10 cellular contexts compared by ENCODE assay signal in the genomic region with DNA sequence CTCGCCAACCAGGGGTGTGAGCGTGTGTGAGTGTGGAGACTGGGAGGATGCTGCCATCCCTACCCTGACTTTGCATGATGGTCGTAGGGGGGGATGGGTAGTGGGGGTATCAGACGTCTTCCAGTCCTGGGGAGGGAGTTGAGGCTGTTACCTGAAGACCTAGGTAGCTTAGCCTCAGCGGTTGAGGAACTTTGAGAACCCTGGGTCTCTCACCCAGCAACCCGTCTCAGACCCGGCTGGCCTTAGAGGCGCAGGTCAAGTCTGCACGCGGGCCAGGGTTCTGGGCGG. TPM values are rescaled to one million over a fixed set of nuclear protein-coding genes. Genes with fewer than 3 reads are reported as not detected.
DNase-seq lines count a peak whose midpoint lies in the region; ATAC-seq and TF ChIP-seq lines count a peak whose summit lies in the region.
"Had no signal": no experiment of that assay in that cellular context is flagged by ENCODE, and none has a peak within 500 bp of the region (broad histone marks: within the 10 kb centered on the region; RNA-seq: fewer than 3 reads in every experiment).

No MANE protein-coding gene starts in this region.

- H3K27ac ChIP-seq in AG04450 (ENCODE audit: low read depth, low read length), result peak overlapping the region; percentile 52
- H3K27ac ChIP-seq in HEK293 (ENCODE audit: extremely low read depth, low read depth, low read length), result no peak overlapping the region
- H3K27ac ChIP-seq in coronary artery, result peak overlapping the region; percentile 97 to 99
- no peak overlapping the region for H3K27ac ChIP-seq in neuronal stem cell (replicated peaks; ENCODE audit: low read length)
- no peak overlapping the region for H3K27ac ChIP-seq in CD8-positive, alpha-beta T cell (ENCODE audit: low read depth, low read length)

- H3K9me3 ChIP-seq in AG04450 (ENCODE audit: control insufficient read depth, insufficient read depth, low read length) (no peaks in the 10 kb centered on the region; the same call in 1 of the 2 replicates), HEK293 (ENCODE audit: control insufficient read depth, insufficient read depth, low read depth, low read length) (no peaks in the 10 kb centered on the region), neuronal stem cell (replicated peaks in 1 of 2; ENCODE audit: control insufficient read depth in 2 of 2, insufficient read depth in 1 of 2, low read depth in 1 of 2, low read length in 2 of 2) (no peaks in the 10 kb centered on the region)
- no peaks in the 10 kb centered on the region for H3K9me3 ChIP-seq in CD8-positive, alpha-beta T cell (ENCODE audit: low read length)

- H3K4me3 Mint-ChIP-seq in CD8-positive, alpha-beta T cell, result no peak overlapping the region

- WGBS in neuronal stem cell (ENCODE audit: extremely low coverage in 2 of 2, insufficient read length in 2 of 2, insufficient replicate concordance in 1 of 2), 2 donors, result no CpG with 5 or more reads among the region's 11 CpGs

- H3K4me1 ChIP-seq in HEK293 (ENCODE audit: control insufficient read depth, insufficient read depth, low read length), result no peaks in the 10 kb centered on the region; the same call in 1 of the 2 replicates
- H3K4me1 ChIP-seq in neuronal stem cell (ENCODE audit: control insufficient read depth in 2 of 2, insufficient read depth in 1 of 2, low read depth in 1 of 2, low read length in 2 of 2), result peaks cover 21 to 36% of the 10 kb centered on the region in 2 donors
- H3K4me1 ChIP-seq in CD8-positive, alpha-beta T cell (ENCODE audit: insufficient read depth, low read length), result peaks cover 29% of the 10 kb centered on the region

- no peak overlapping the region for H2BK5ac ChIP-seq in neuronal stem cell (ENCODE audit: low read length)

- no peak overlapping the region for H2AFZ ChIP-seq in neuronal stem cell (ENCODE audit: low read length)

- H2BK15ac ChIP-seq in neuronal stem cell (ENCODE audit: low read length), result peak overlapping the region; percentile 70

- H3K9me3 Mint-ChIP-seq in CD8-positive, alpha-beta T cell, result no peaks in the 10 kb centered on the region

- peak overlapping the region; percentile 64 for H3K4me2 ChIP-seq in neuronal stem cell (ENCODE audit: insufficient read depth, low read length, poor library complexity, severe bottlenecking)

- peak overlapping the region; percentile 53 for H2BK12ac ChIP-seq in neuronal stem cell (ENCODE audit: low read length)

- H3K27me3 ChIP-seq in AG04450 (ENCODE audit: control insufficient read depth, insufficient read depth, low read length) (no peaks in the 10 kb centered on the region), neuronal stem cell (ENCODE audit: control insufficient read depth in 3 of 3, insufficient read depth in 3 of 3, low read depth in 1 of 3, low read length in 3 of 3) (peaks cover 0 to 20% (median 0%) of the 10 kb centered on the region in 3 experiments)
- H3K27me3 ChIP-seq in CD8-positive, alpha-beta T cell (ENCODE audit: insufficient read depth, low read length), result no peaks in the 10 kb centered on the region

- H3K4me3 ChIP-seq in AG04450 (ENCODE audit: low read depth, low read length) (peak overlapping the region; percentile 22; the same call in 1 of the 2 replicates), HEK293 (ENCODE audit: low read depth, low read length) (no peak overlapping the region), coronary artery (peak overlapping the region; percentile 55), neuronal stem cell (ENCODE audit: low read length in 2 of 2) (no peak overlapping the region)
- no peak overlapping the region for H3K4me3 ChIP-seq in CD8-positive, alpha-beta T cell (ENCODE audit: low read depth, low read length)

- H3K27ac Mint-ChIP-seq in CD8-positive, alpha-beta T cell, result no peak overlapping the region

- H3K27me3 Mint-ChIP-seq in CD8-positive, alpha-beta T cell (ENCODE audit: low read depth), result no peaks in the 10 kb centered on the region

- peak overlapping the region; percentile 38 for H3K4ac ChIP-seq in neuronal stem cell (ENCODE audit: low read length)

- H3K18ac ChIP-seq in neuronal stem cell (ENCODE audit: low read length), result peak overlapping the region; percentile 90

- H3K9ac ChIP-seq in neuronal stem cell (ENCODE audit: low read depth, low read length, poor library complexity), result peak overlapping the region; percentile 73

- no peak for DNase-seq in AG04450 (ENCODE audit: low read depth, low spot score)
- DNase-seq in coronary artery (ENCODE audit: low spot score), result no peak
- DNase-seq in neuronal stem cell (ENCODE audit: low spot score), result no peak
- DNase-seq in SKM-1 (lab: John Stamatoyannopoulos, UW; ENCODE audit: unreplicated experiment), result no peak
- DNase-seq in CD8-positive, alpha-beta T cell, result no peak
- no peak for DNase-seq in erythroblast (lab: John Stamatoyannopoulos, UW)
- DNase-seq: NCI-H1694 treated with DMSO at 0.1 percent for 48 hours, posterior cingulate gyrus had no signal

- ATAC-seq in CD8-positive, alpha-beta T cell, result no peak
- ATAC-seq in HG03108 (IDR thresholded peaks at IDR 0.05; ENCODE audit: unreplicated experiment), result no peak

- intact Hi-C loops in CD8-positive, alpha-beta T cell (cut with DNase I, micrococcal nuclease), result no loop called here

- H3K4me1 Mint-ChIP-seq in CD8-positive, alpha-beta T cell (ENCODE audit: low read depth), result peaks cover 35% of the 10 kb centered on the region

- TF ChIP-seq POLR2A in erythroblast (IDR thresholded peaks at IDR 0.05; ENCODE audit: low read length), result no peak

- TF ChIP-seq CTCF in AG04450 (IDR thresholded peaks at IDR 0.05; ENCODE audit: low read depth, low read length), result no peak
- no peak for TF ChIP-seq CTCF in HEK293 (tag by site-specific recombination; IDR thresholded peaks at IDR 0.05)
- TF ChIP-seq CTCF in coronary artery (IDR thresholded peaks at IDR 0.05), result no peak
- no peak for TF ChIP-seq CTCF in CD8-positive, alpha-beta T cell (IDR thresholded peaks at IDR 0.05)

- peaks cover 4% of the 10 kb centered on the region for H3K79me1 ChIP-seq in neuronal stem cell (ENCODE audit: low read depth, low read length)

- H3K14ac ChIP-seq in neuronal stem cell (ENCODE audit: low read length), result peak overlapping the region; percentile 59

- POLR2A ChIA-PET in AG04450 (lab: Yijun Ruan, JAX) (interaction anchor here (0.6 to 1.0 kb wide), 3 partner anchors 19 to 28 kb away, joined by 3 to 4 read pairs (median 4); partner anchors contain the start of gene FASTK), HEK293 (lab: Yijun Ruan, JAX) (interaction anchor here (1.1 to 2.3 kb wide), 10 partner anchors 9 to 54 kb away, joined by 3 to 22 read pairs (median 6); partner anchors contain the start of genes ABCB8 and FASTK)
- POLR2A ChIA-PET in CD8-positive, alpha-beta T cell (lab: Charles Lee), result interaction anchor here (1.2 kb wide), 1 partner anchor 34 kb away, joined by 3 read pairs; the partner anchor contains the start of gene ABCB8

- peaks cover 0 to 50% of the 10 kb centered on the region in 2 experiments; a peak in 1 of 3 replicates for H3K36me3 ChIP-seq in HEK293 (ENCODE audit: control insufficient read depth in 2 of 2, insufficient read depth in 1 of 2, low read length in 2 of 2)
- peaks cover 18 to 46% of the 10 kb centered on the region in 2 donors for H3K36me3 ChIP-seq in neuronal stem cell (replicated peaks in 1 of 2; ENCODE audit: control insufficient read depth in 2 of 2, insufficient read depth in 2 of 2, low read length in 2 of 2)
- no peaks in the 10 kb centered on the region for H3K36me3 ChIP-seq in CD8-positive, alpha-beta T cell (ENCODE audit: insufficient read depth, low read length)

- H3K23ac ChIP-seq in neuronal stem cell (ENCODE audit: low read depth, low read length, poor library complexity), result peak overlapping the region; percentile 75

- H4K8ac ChIP-seq in neuronal stem cell (ENCODE audit: low read depth, low read length), result no peak overlapping the region

- CTCF ChIA-PET in AG04450 (lab: Charles Lee), result interaction anchor here (1.8 kb wide), 1 partner anchor 49 kb away, joined by 11 read pairs; no protein-coding TSS in a partner anchor
- CTCF ChIA-PET in HEK293 (lab: Yijun Ruan, JAX), result interaction anchor here (0.9 to 2.3 kb wide), 4 partner anchors 29 to 52 kb away, joined by 3 to 14 read pairs (median 6); no protein-coding TSS in a partner anchor
- CTCF ChIA-PET in CD8-positive, alpha-beta T cell (lab: Charles Lee), result interaction anchor here (1.3 kb wide), 2 partner anchors 49 to 77 kb away, joined by 3 to 4 read pairs; no protein-coding TSS in a partner anchor

- peaks cover 21% of the 10 kb centered on the region for H3K36me3 Mint-ChIP-seq in CD8-positive, alpha-beta T cell

- peak overlapping the region; percentile 23 for H2AK5ac ChIP-seq in neuronal stem cell (ENCODE audit: low read depth, low read length)

- no peak overlapping the region for H4K91ac ChIP-seq in neuronal stem cell (ENCODE audit: low read depth, low read length, poor library complexity)

- H2BK120ac ChIP-seq in neuronal stem cell (ENCODE audit: low read depth, low read length), result no peak overlapping the region

TF ChIP-seq in HEK293, 187 proteins besides CTCF, POLR2A, EP300 and RAD21:
- peak; percentile 43; the same call in 1 of the 2 replicates for TF ChIP-seq KLF1 (tag by site-specific recombination; IDR thresholded peaks at IDR 0.05)
- no peak for TF ChIP-seq ZNF248 (tag by site-specific recombination; IDR thresholded peaks at IDR 0.05)
TF ChIP-seq in HEK293: peak in this region for 1.

RNA-seq across cellular contexts. Expression of gene SLC4A2, which starts 2.7 kb away (rescaled TPM):
- 40.5 and 41.0 TPM in 2 replicates for polyA plus RNA-seq in AG04450 (2011; rRNA removed)
- 49.9 and 58.5 TPM in 2 replicates for polyA minus RNA-seq in AG04450 (2011; rRNA and poly(A)+ RNA removed)
- 47.2 TPM for polyA plus RNA-seq in neuronal stem cell (2013, experiment 1 of 2)
- 44.5 TPM for polyA plus RNA-seq in neuronal stem cell (2013, experiment 2 of 2)
- 10 to 100 TPM; 25.5 to 29.1 TPM for total RNA-seq in CD8-positive, alpha-beta T cell

RNA-seq across cellular contexts. Expression of gene CDK5, which starts 4.4 kb away (rescaled TPM):
- 23.8 and 27.2 TPM in 2 replicates for polyA plus RNA-seq in AG04450 (2011; rRNA removed)
- polyA minus RNA-seq in AG04450 (2011; rRNA and poly(A)+ RNA removed), result 26.2 and 30.3 TPM in 2 replicates
- polyA plus RNA-seq in neuronal stem cell (2013, experiment 1 of 2), result 14.1 TPM
- polyA plus RNA-seq in neuronal stem cell (2013, experiment 2 of 2), result 13.9 TPM
- 1 to 10 TPM; 1.9 to 2.7 TPM for total RNA-seq in CD8-positive, alpha-beta T cell

RNA-seq across cellular contexts. Expression of gene ASIC3, which starts 13.7 kb away (rescaled TPM):
- polyA plus RNA-seq in AG04450 (2011; rRNA removed), result 0.07 and 0.11 TPM in 2 replicates
- polyA minus RNA-seq in AG04450 (2011; rRNA and poly(A)+ RNA removed), result not detected in 2 replicates
- polyA plus RNA-seq in neuronal stem cell (2013, experiment 1 of 2), result 5.1 TPM
- polyA plus RNA-seq in neuronal stem cell (2013, experiment 2 of 2), result 4.6 TPM
- total RNA-seq in CD8-positive, alpha-beta T cell, result 1 to 10 TPM; 6.7 to 8.6 TPM

RNA-seq across cellular contexts. Expression of gene FASTK, which starts 18.6 kb away (rescaled TPM):
- 44.1 and 59.9 TPM in 2 replicates for polyA plus RNA-seq in AG04450 (2011; rRNA removed)
- 45.5 and 61.4 TPM in 2 replicates for polyA minus RNA-seq in AG04450 (2011; rRNA and poly(A)+ RNA removed)
- polyA plus RNA-seq in neuronal stem cell (2013, experiment 1 of 2), result 40.4 TPM
- polyA plus RNA-seq in neuronal stem cell (2013, experiment 2 of 2), result 40.8 TPM
- total RNA-seq in CD8-positive, alpha-beta T cell, result 10 to 100 TPM; 56.3 to 62.9 TPM

RNA-seq across cellular contexts. Expression of gene TMUB1, which starts 21.2 kb away (rescaled TPM):
- polyA plus RNA-seq in AG04450 (2011; rRNA removed), result 9.7 and 11.3 TPM in 2 replicates
- 2.3 and 3.9 TPM in 2 replicates for polyA minus RNA-seq in AG04450 (2011; rRNA and poly(A)+ RNA removed)
- 45.7 TPM for polyA plus RNA-seq in neuronal stem cell (2013, experiment 1 of 2)
- polyA plus RNA-seq in neuronal stem cell (2013, experiment 2 of 2), result 44.8 TPM
- total RNA-seq in CD8-positive, alpha-beta T cell, result 10 to 100 TPM; 42.3 to 44.6 TPM

Comparison
In these comparisons a context has a peak if more than half of its experiments do, and no peak if none do; other contexts are left out.
1. H3K27ac ChIP-seq: peak in AG04450 (single experiment) and coronary artery (2 of 2); none in HEK293 (single experiment), neuronal stem cell (single experiment) and CD8-positive, alpha-beta T cell (single experiment).
2. H3K4me3 ChIP-seq: peak in AG04450 (single experiment) and coronary artery (single experiment); none in HEK293 (single experiment), neuronal stem cell (0 of 2) and CD8-positive, alpha-beta T cell (single experiment).